Comparison of ENCODE assay signal across 1 cellular context in the genomic region with DNA sequence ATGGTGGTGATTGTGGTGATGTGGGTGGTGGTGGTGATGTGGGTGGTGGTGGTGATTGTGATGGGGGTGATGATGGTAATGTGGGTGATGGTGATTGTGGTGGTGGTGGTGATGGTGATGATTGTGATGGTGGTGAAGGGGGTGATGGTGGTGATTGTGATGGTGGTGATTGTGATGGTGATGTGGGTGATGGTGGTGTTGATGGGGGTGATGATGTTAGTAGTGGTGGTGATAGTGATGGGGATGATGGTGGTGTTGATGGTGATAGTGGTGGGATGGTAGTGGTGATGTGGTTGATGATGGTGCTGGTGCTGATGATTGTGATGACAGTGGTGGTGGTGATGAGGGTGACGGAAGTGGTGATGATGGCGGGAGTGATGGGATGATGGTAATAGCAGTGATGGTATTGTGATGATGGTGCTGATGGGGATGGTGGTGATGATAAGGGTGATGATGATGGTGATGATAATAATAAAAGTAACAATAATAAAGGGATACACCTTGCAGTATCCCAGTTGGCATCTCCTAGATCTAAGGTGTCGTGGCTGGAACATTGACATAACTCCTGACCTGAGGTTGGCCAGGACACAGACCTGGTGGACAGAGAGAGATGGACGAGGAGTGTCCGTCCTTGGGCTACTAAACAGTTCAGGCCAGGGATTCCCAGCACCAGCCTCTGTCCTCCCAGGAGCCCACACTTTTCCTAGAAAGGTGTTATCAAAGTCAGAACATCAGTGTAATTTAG.
TF ChIP-seq lines count a peak whose summit lies in the region.

No MANE protein-coding gene starts in this region.

TF ChIP-seq in HepG2, 621 proteins besides CTCF, POLR2A, EP300 and RAD21 (continued from another document):
- TF ChIP-seq, protein P1, sequence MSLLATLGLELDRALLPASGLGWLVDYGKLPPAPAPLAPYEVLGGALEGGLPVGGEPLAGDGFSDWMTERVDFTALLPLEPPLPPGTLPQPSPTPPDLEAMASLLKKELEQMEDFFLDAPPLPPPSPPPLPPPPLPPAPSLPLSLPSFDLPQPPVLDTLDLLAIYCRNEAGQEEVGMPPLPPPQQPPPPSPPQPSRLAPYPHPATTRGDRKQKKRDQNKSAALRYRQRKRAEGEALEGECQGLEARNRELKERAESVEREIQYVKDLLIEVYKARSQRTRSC (CRISPR knock-in tag; IDR thresholded peaks at IDR 0.05; ENCODE audit: low read depth) = no peak
- TF ChIP-seq POLR2AphosphoS5 (IDR thresholded peaks at IDR 0.05; ENCODE audit: low read depth, low read length) = 0 out of 2 replicates have a peak, but pooled peaks have one; percentile 7
- 0 out of 2 replicates have a peak, but pooled peaks have one; percentile 37 for TF ChIP-seq FOXK2 (IDR thresholded peaks at IDR 0.05)
- peak; percentile 27; the same call in 1 of the 2 replicates for TF ChIP-seq POLR2G (IDR thresholded peaks at IDR 0.05; ENCODE audit: low read depth, low read length)
- 0 out of 2 replicates have a peak, but pooled peaks have one; percentile 55 for TF ChIP-seq NONO (IDR thresholded peaks at IDR 0.05)
- no peak for TF ChIP-seq NONO (CRISPR knock-in tag; conservative IDR thresholded peaks at IDR 0.05)
- TF ChIP-seq RBM22 (optimal IDR thresholded peaks at IDR 0.05; ENCODE audit: low read length) = peak; percentile 93
- TF ChIP-seq, protein P2, sequence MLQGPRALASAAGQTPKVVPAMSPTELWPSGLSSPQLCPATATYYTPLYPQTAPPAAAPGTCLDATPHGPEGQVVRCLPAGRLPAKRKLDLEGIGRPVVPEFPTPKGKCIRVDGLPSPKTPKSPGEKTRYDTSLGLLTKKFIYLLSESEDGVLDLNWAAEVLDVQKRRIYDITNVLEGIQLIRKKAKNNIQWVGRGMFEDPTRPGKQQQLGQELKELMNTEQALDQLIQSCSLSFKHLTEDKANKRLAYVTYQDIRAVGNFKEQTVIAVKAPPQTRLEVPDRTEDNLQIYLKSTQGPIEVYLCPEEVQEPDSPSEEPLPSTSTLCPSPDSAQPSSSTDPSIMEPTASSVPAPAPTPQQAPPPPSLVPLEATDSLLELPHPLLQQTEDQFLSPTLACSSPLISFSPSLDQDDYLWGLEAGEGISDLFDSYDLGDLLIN (CRISPR knock-in tag; IDR thresholded peaks at IDR 0.05; ENCODE audit: borderline replicate concordance) = no peak
